In genomic region chr21:10135879-10136278, GRCh38 we compare ENCODE assay signal across 7 cellular contexts.
A peak's percentile ranks its signal among the peaks of the same experiment; 100 is the strongest.
DNase-seq lines count a peak whose midpoint lies in the region; ATAC-seq and TF ChIP-seq lines count a peak whose summit lies in the region.
"Not testable (repeated sequence)": the region's sequence is repeated elsewhere in the genome, so short reads cannot be mapped to it uniquely, and the experiment has no call there.

No MANE protein-coding gene starts in this region.

- not testable (repeated sequence) for H3K27me3 Mint-ChIP-seq in CD14-positive monocyte (ENCODE audit: low read depth in 3 of 3)

- not testable (repeated sequence) for H3K4me3 Mint-ChIP-seq in CD14-positive monocyte

- 73% methylated on average over 4 of the region's 4 CpGs for WGBS in esophagus muscularis mucosa
- WGBS in sigmoid colon, 2 donors, result 79 to 81% methylated on average over 3 of the region's 4 CpGs

- H3K4me1 ChIP-seq in esophagus muscularis mucosa, right atrium auricular region, sigmoid colon: not testable (repeated sequence)

- H3K4me3 ChIP-seq in coronary artery, esophagus muscularis mucosa, right atrium auricular region, sigmoid colon: not testable (repeated sequence)

- H3K4me1 Mint-ChIP-seq in CD14-positive monocyte, result not testable (repeated sequence)

- TF ChIP-seq CTCF in CD14-positive monocyte (IDR thresholded peaks at IDR 0.05); coronary artery (IDR thresholded peaks at IDR 0.05); esophagus muscularis mucosa (IDR thresholded peaks at IDR 0.05); right atrium auricular region (IDR thresholded peaks at IDR 0.05); sigmoid colon (IDR thresholded peaks at IDR 0.05): not testable (repeated sequence)

- H3K27ac Mint-ChIP-seq in CD14-positive monocyte, result not testable (repeated sequence)

- intact Hi-C loops in CD14-positive monocyte (cut with micrococcal nuclease); esophagus muscularis mucosa (cut with DNase I); sigmoid colon (cut with DNase I): not testable (repeated sequence)

- TF ChIP-seq POLR2A in esophagus muscularis mucosa (IDR thresholded peaks at IDR 0.05; ENCODE audit: low read depth); sigmoid colon (IDR thresholded peaks at IDR 0.05): not testable (repeated sequence)

- H3K9me3 Mint-ChIP-seq in CD14-positive monocyte, result not testable (repeated sequence)

- TF ChIP-seq EP300 in esophagus muscularis mucosa (IDR thresholded peaks at IDR 0.05); sigmoid colon (IDR thresholded peaks at IDR 0.05): not testable (repeated sequence)

- H3K27me3 ChIP-seq in esophagus muscularis mucosa, right atrium auricular region, sigmoid colon: not testable (repeated sequence)

- DNase-seq in CD14-positive monocyte (ENCODE audit: low spot score) (peak; percentile 40), coronary artery (ENCODE audit: low spot score) (peak; percentile 33), esophagus muscularis mucosa (ENCODE audit: extremely low spot score) (peak; percentile 90), right atrium auricular region (ENCODE audit: low spot score) (peak; percentile 52), left lobe of liver (ENCODE audit: low spot score) (peak; percentile 38), sigmoid colon (peak; percentile 52), ureter (ENCODE audit: low spot score) (peak; percentile 43)

- not testable (repeated sequence) for ATAC-seq in left lobe of liver

- not testable (repeated sequence) for H3K36me3 ChIP-seq in esophagus muscularis mucosa, right atrium auricular region, sigmoid colon

- H3K9me3 ChIP-seq in esophagus muscularis mucosa, right atrium auricular region, sigmoid colon: not testable (repeated sequence)

- not testable (repeated sequence) for H3K36me3 Mint-ChIP-seq in CD14-positive monocyte

- H3K27ac ChIP-seq in coronary artery; esophagus muscularis mucosa (replicated peaks in 1 of 4); right atrium auricular region; sigmoid colon: not testable (repeated sequence)

Comparison
In these comparisons a context has a peak if more than half of its experiments do, and no peak if none do; other contexts are left out.
1. DNase-seq: peak in every context shown above with its lines; median percentile 90 in esophagus muscularis mucosa; 52 in right atrium auricular region; 52 in sigmoid colon; 43 in ureter; 40 in CD14-positive monocyte; 38 in left lobe of liver; 33 in coronary artery.